ENCODE assay signal across 9 cellular contexts in the genomic region with DNA sequence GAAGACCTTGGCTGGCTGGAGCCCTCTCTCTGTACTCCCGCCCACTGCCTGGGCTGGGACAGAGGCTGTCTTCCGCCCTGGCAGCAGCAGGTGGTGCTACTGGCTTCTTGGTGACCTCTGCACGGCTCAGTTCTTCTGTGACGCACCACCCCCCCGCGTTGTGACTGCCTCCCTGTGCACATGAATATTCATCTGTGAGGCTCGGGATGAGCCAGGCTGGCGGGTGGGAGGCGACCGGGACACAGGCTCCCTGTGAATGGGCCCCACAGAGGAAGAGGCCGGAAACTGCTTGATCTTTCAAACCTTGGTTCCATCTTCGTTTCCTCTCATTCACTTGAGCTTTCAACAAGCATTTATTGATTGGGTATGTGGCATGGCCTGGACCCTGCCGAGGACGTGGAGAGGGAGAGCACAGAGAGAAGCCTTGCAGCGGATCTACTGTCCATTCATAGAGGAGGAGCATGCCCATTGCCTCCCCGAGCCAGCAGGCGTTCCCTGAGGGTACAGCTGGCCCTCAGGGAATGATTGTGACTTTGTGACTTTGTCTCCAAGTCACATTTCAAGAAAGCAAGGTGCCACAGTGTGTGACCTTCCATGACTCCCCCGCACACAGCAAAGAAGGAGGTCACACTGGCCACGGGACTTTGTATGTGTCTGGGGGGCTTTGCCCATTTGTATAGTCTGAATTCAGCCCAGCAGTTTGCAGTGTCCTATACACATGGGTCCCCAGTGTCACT. TPM values are rescaled to one million over a fixed set of nuclear protein-coding genes. Genes with fewer than 3 reads are reported as not detected.
DNase-seq lines count a peak whose midpoint lies in the region; ATAC-seq and TF ChIP-seq lines count a peak whose summit lies in the region.
"Had no signal": no experiment of that assay in that cellular context is flagged by ENCODE, and none has a peak within 500 bp of the region (broad histone marks: within the 10 kb centered on the region; RNA-seq: fewer than 3 reads in every experiment).

No MANE protein-coding gene starts in this region.

- H3K4me2 ChIP-seq in smooth muscle cell: no peak overlapping the region

- no peaks in the 10 kb centered on the region for H3K9me3 ChIP-seq in smooth muscle cell (replicated peaks; ENCODE audit: low read depth)
- no peaks in the 10 kb centered on the region for H3K9me3 ChIP-seq in naive thymus-derived CD4-positive, alpha-beta T cell (ENCODE audit: control insufficient read depth in 2 of 3, low read length in 3 of 3)

- H4K20me1 ChIP-seq in smooth muscle cell (ENCODE audit: low read depth): peaks cover 15% of the 10 kb centered on the region

- H3K9me3 Mint-ChIP-seq in naive thymus-derived CD4-positive, alpha-beta T cell: no peaks in the 10 kb centered on the region

- H3F3A ChIP-seq in smooth muscle cell (ENCODE audit: low read depth): no peaks in the 10 kb centered on the region

- H3K36me3 Mint-ChIP-seq in naive thymus-derived CD4-positive, alpha-beta T cell: peaks cover 0 to 23% (median 4%) of the 10 kb centered on the region in 5 donors

- peaks cover 0 to 25% (median 20%) of the 10 kb centered on the region in 5 donors for H3K27me3 Mint-ChIP-seq in naive thymus-derived CD4-positive, alpha-beta T cell

- H3K4me1 ChIP-seq in smooth muscle cell (ENCODE audit: low read depth): peaks cover 9% of the 10 kb centered on the region
- no peaks in the 10 kb centered on the region for H3K4me1 ChIP-seq in naive thymus-derived CD4-positive, alpha-beta T cell (ENCODE audit: control insufficient read depth in 2 of 2, insufficient read depth in 2 of 2, low read length in 2 of 2)

- intact Hi-C loops in naive thymus-derived CD4-positive, alpha-beta T cell (cut with micrococcal nuclease): no loop called here

- in situ Hi-C loops in KBM-7 (cut with MboI; ENCODE audit: low pct_unique_long_range_greater_than_20kb, low sequenced_read_pairs): no loop called here

- CTCF ChIA-PET in naive thymus-derived CD4-positive, alpha-beta T cell (lab: Charles Lee): interaction anchor here (0.5 kb wide), 1 partner anchor 1308 kb away, joined by 3 read pairs; no protein-coding TSS in a partner anchor

- peaks cover 0 to 4% (median 0%) of the 10 kb centered on the region in 7 donors for H3K4me1 Mint-ChIP-seq in naive thymus-derived CD4-positive, alpha-beta T cell

- TF ChIP-seq CTCF in GM12873 (IDR thresholded peaks at IDR 0.05; ENCODE audit: insufficient read depth, low read depth, low read length, missing control alignments) (peak; percentile 60), smooth muscle cell (IDR thresholded peaks at IDR 0.05; ENCODE audit: borderline replicate concordance, insufficient read depth, poor library complexity, severe bottlenecking) (peak; percentile 34)

- no peak overlapping the region for H2AFZ ChIP-seq in smooth muscle cell (ENCODE audit: low read depth)

- POLR2A ChIA-PET in naive thymus-derived CD4-positive, alpha-beta T cell (lab: Charles Lee): no interaction called here

- H3K27ac Mint-ChIP-seq in naive thymus-derived CD4-positive, alpha-beta T cell: no peak overlapping the region

- H3K27ac ChIP-seq in smooth muscle cell (ENCODE audit: low read depth): no peak overlapping the region
- H3K27ac ChIP-seq in naive thymus-derived CD4-positive, alpha-beta T cell (ENCODE audit: low read depth, low read length): no peak overlapping the region

- no peaks in the 10 kb centered on the region for H3K36me3 ChIP-seq in smooth muscle cell (ENCODE audit: low read depth)
- H3K36me3 ChIP-seq in naive thymus-derived CD4-positive, alpha-beta T cell (ENCODE audit: control insufficient read depth in 2 of 3, insufficient read depth in 3 of 3, low read length in 3 of 3): no peaks in the 10 kb centered on the region

- H3K27me3 ChIP-seq in smooth muscle cell (ENCODE audit: low read depth): no peaks in the 10 kb centered on the region
- H3K27me3 ChIP-seq in naive thymus-derived CD4-positive, alpha-beta T cell (ENCODE audit: control insufficient read depth in 2 of 2, insufficient read depth in 2 of 2, low read length in 2 of 2): no peaks in the 10 kb centered on the region

- no peaks in the 10 kb centered on the region for H3K79me2 ChIP-seq in smooth muscle cell (ENCODE audit: low read depth)

- no peak overlapping the region for H3K4me3 Mint-ChIP-seq in naive thymus-derived CD4-positive, alpha-beta T cell

- H3K4me3 ChIP-seq in smooth muscle cell: no peak overlapping the region
- no peak overlapping the region for H3K4me3 ChIP-seq in naive thymus-derived CD4-positive, alpha-beta T cell (ENCODE audit: low read length)
- H3K4me3 ChIP-seq: skin epidermis had no signal

- H3K9ac ChIP-seq in smooth muscle cell (ENCODE audit: low read depth): no peak overlapping the region

- WGBS in smooth muscle cell (ENCODE audit: low lambda C conversion rate): 52% methylated on average over 19 of the region's 19 CpGs

- DNase-seq in KBM-7 (peak; percentile 42), astrocyte of the hippocampus (ENCODE audit: low read depth, low spot score) (peak; percentile 95), inferior parietal cortex (ENCODE audit: extremely low spot score) (peak; percentile 72), smooth muscle cell (lab: John Stamatoyannopoulos, UW; ENCODE audit: unreplicated experiment) (no peak), T-helper 9 cell (no peak)
- no peak for DNase-seq in naive thymus-derived CD4-positive, alpha-beta T cell
- DNase-seq in activated CD4-positive, alpha-beta T cell treated with anti-CD3 and anti-CD28 coated beads for 48 hours: no peak

- ATAC-seq in naive thymus-derived CD4-positive, alpha-beta T cell: no peak

RNA-seq across cellular contexts. Expression of a gene that starts 45.0 kb away (rescaled TPM):
- total RNA-seq in smooth muscle cell: 21.6 and 21.9 TPM in 2 replicates
- 30.0 and 45.5 TPM in 2 replicates for polyA plus RNA-seq in smooth muscle cell
- total RNA-seq in naive thymus-derived CD4-positive, alpha-beta T cell: 1 to 10 TPM in 4 of 5 experiments, under 1 TPM in 1; 0.58 to 5.0 (median 2.4) TPM
- polyA plus RNA-seq in naive thymus-derived CD4-positive, alpha-beta T cell: under 1 TPM in 1 of 2 donors, not detected in 1; 0.58 TPM

Comparison
In these comparisons a context has a peak if more than half of its experiments do, and no peak if none do; other contexts are left out.
1. DNase-seq: peak in KBM-7 (single experiment), astrocyte of the hippocampus (single experiment) and inferior parietal cortex (single experiment); none in smooth muscle cell (single experiment), naive thymus-derived CD4-positive, alpha-beta T cell (0 of 9), activated CD4-positive, alpha-beta T cell treated with anti-CD3 and anti-CD28 coated beads for 48 hours (single experiment) and T-helper 9 cell (single experiment).